Comparison of ENCODE assay signal across 18 cellular contexts in genomic region chr21:44243980-44244379, GRCh38. TPM values are rescaled to one million over a fixed set of nuclear protein-coding genes. Genes with fewer than 3 reads are reported as not detected.
DNase-seq lines count a peak whose midpoint lies in the region; ATAC-seq lines count a peak whose summit lies in the region.
"Not testable (repeated sequence)": the region's sequence is repeated elsewhere in the genome, so short reads cannot be mapped to it uniquely, and the experiment has no call there.
"Had no signal": no experiment of that assay in that cellular context is flagged by ENCODE, and none has a peak within 500 bp of the region (broad histone marks: within the 10 kb centered on the region; RNA-seq: fewer than 3 reads in every experiment).

No MANE protein-coding gene starts in this region.

- not testable (repeated sequence) for H3K27me3 Mint-ChIP-seq in T-helper 17 cell; effector memory CD8-positive, alpha-beta T cell

- not testable (repeated sequence) for H3K4me3 Mint-ChIP-seq in T-helper 17 cell; effector memory CD8-positive, alpha-beta T cell; stimulated activated effector memory CD8-positive, alpha-beta T cell treated with anti-CD3 and anti-CD28 coated beads, Interleukin-12 subunit alpha, Interleukin-12 subunit beta, amount 100 ng/mL, for 72 hours

- H3K27ac Mint-ChIP-seq in T-helper 17 cell; effector memory CD8-positive, alpha-beta T cell; stimulated activated effector memory CD8-positive, alpha-beta T cell treated with anti-CD3 and anti-CD28 coated beads, Interleukin-12 subunit alpha, Interleukin-12 subunit beta, amount 100 ng/mL, for 72 hours: not testable (repeated sequence)

- not testable (repeated sequence) for H3K4me1 Mint-ChIP-seq in T-helper 17 cell; effector memory CD8-positive, alpha-beta T cell (ENCODE audit: low read depth in 2 of 2); stimulated activated effector memory CD8-positive, alpha-beta T cell treated with anti-CD3 and anti-CD28 coated beads, Interleukin-12 subunit alpha, Interleukin-12 subunit beta, amount 100 ng/mL, for 72 hours

- H3K9me3 ChIP-seq in T-helper 17 cell (ENCODE audit: control insufficient read depth, low read length, poor library complexity, severe bottlenecking): not testable (repeated sequence)

- not testable (repeated sequence) for H3K36me3 Mint-ChIP-seq in T-helper 17 cell (ENCODE audit: low read depth); effector memory CD8-positive, alpha-beta T cell (ENCODE audit: insufficient read depth); stimulated activated effector memory CD8-positive, alpha-beta T cell treated with anti-CD3 and anti-CD28 coated beads, Interleukin-12 subunit alpha, Interleukin-12 subunit beta, amount 100 ng/mL, for 72 hours

- DNase-seq in T-helper 17 cell; effector memory CD8-positive, alpha-beta T cell; stimulated activated effector memory CD8-positive, alpha-beta T cell treated with anti-CD3 and anti-CD28 coated beads, Interleukin-12 subunit alpha, Interleukin-12 subunit beta, amount 100 ng/mL, for 72 hours (ENCODE audit: low spot score in 2 of 2): not testable (repeated sequence)

- H3K9me3 Mint-ChIP-seq in effector memory CD8-positive, alpha-beta T cell; stimulated activated effector memory CD8-positive, alpha-beta T cell treated with anti-CD3 and anti-CD28 coated beads, Interleukin-12 subunit alpha, Interleukin-12 subunit beta, amount 100 ng/mL, for 72 hours: not testable (repeated sequence)

- ATAC-seq in GM18517 (IDR thresholded peaks at IDR 0.05; ENCODE audit: unreplicated experiment) (peak; percentile 71), GM19395 (IDR thresholded peaks at IDR 0.05; ENCODE audit: unreplicated experiment) (peak; percentile 64), GM21723 (IDR thresholded peaks at IDR 0.05; ENCODE audit: unreplicated experiment) (peak; percentile 55), HG02938 (IDR thresholded peaks at IDR 0.05; ENCODE audit: unreplicated experiment) (peak; percentile 48), HG03342 (IDR thresholded peaks at IDR 0.05; ENCODE audit: unreplicated experiment) (peak; percentile 56), T-helper 17 cell (peak; percentile 79)
- peak; percentile 83 for ATAC-seq in effector memory CD8-positive, alpha-beta T cell (replicated peaks)
- peak; percentile 92 for ATAC-seq in stimulated activated effector memory CD8-positive, alpha-beta T cell treated with anti-CD3 and anti-CD28 coated beads, Interleukin-12 subunit alpha, Interleukin-12 subunit beta, amount 100 ng/mL, for 72 hours

RNA-seq across cellular contexts. Expression of gene ICOSLG, which starts 3.2 kb away (rescaled TPM):
- 10 to 100 TPM in 1 of 2 donors, 1 to 10 TPM in 1; 9.4 to 19.1 TPM for total RNA-seq in T-helper 17 cell

RNA-seq across cellular contexts. Expression of gene DNMT3L, which starts 17.7 kb away (rescaled TPM):
- total RNA-seq in T-helper 17 cell: not detected
- total RNA-seq: activated T-helper 2 cell treated with anti-CD3 and anti-CD28 coated beads, Interferon-gamma antibody, Interleukin-2, Interleukin-4, amounts not matched to agents 10 μg/mL and 5 μg/mL and 100 μg/mL, durations not matched to agents 14 hours and 24 hours and 36 hours; fibroblast of lung; GM23248; heart left ventricle; lung; NCI-H460; progenitor cell of endocrine pancreas; Right ventricle myocardium inferior; tibial nerve had no signal

RNA-seq across cellular contexts. Expression of gene AIRE, which starts 41.7 kb away (rescaled TPM):
- total RNA-seq in T-helper 17 cell: 1 to 10 TPM; 1.4 to 3.4 TPM
- total RNA-seq: activated T-helper 2 cell treated with anti-CD3 and anti-CD28 coated beads, Interferon-gamma antibody, Interleukin-2, Interleukin-4, amounts not matched to agents 10 μg/mL and 5 μg/mL and 100 μg/mL, durations not matched to agents 14 hours and 24 hours and 36 hours; Caco-2; fibroblast of lung; GM23248; NCI-H460; progenitor cell of endocrine pancreas; Right ventricle myocardium inferior had no signal

RNA-seq across cellular contexts. Expression of gene PFKL, which starts 55.9 kb away (rescaled TPM):
- 100 to 1,000 TPM; 132 to 176 TPM for total RNA-seq in T-helper 17 cell
